Comparison of ENCODE assay signal across 21 cellular contexts in genomic region chr14:53947452-53948180, GRCh38. TPM values are rescaled to one million over a fixed set of nuclear protein-coding genes. Genes with fewer than 3 reads are reported as not detected.
DNase-seq lines count a peak whose midpoint lies in the region; ATAC-seq and TF ChIP-seq lines count a peak whose summit lies in the region.
"Had no signal": no experiment of that assay in that cellular context is flagged by ENCODE, and none has a peak within 500 bp of the region (broad histone marks: within the 10 kb centered on the region; RNA-seq: fewer than 3 reads in every experiment).

No MANE protein-coding gene starts in this region.

- no peak overlapping the region; the same call in 2 of the 3 replicates for H2BK15ac ChIP-seq in IMR-90 (ENCODE audit: low read depth, low read length)

- no peak overlapping the region for H3K9ac ChIP-seq in IMR-90 (ENCODE audit: low read depth, low read length)

- no TSS peak for BruUV-seq in IMR-90 (replicated peaks; lab: Mats Ljungman, UMichigan)

- H2BK20ac ChIP-seq in IMR-90 (ENCODE audit: low read depth, low read length) = peak overlapping the region; percentile 56; the same call in 1 of the 2 replicates

- peak overlapping the region; percentile 12 for H2BK120ac ChIP-seq in IMR-90 (ENCODE audit: low read depth, low read length)

- ATAC-seq in IMR-90 (ENCODE audit: low read depth) (peak; percentile 63), GM18858 (IDR thresholded peaks at IDR 0.05; ENCODE audit: unreplicated experiment) (no peak)
- ATAC-seq: A549 had no signal

- DNase-seq in DMS79 treated with DMSO at 0.1 percent for 48 hours (lab: John Stamatoyannopoulos, UW) (peak; percentile 53), IMR-90 (peak; percentile 40), dermis microvascular lymphatic vessel endothelial cell (ENCODE audit: low read depth in 2 of 2) (peak; percentile 48 to 65), KG1 (lab: John Stamatoyannopoulos, UW) (no peak), SHP77 treated with DMSO at 0.1 percent for 48 hours (lab: John Stamatoyannopoulos, UW) (no peak)
- DNase-seq in activated CD4-positive, CD25-positive, alpha-beta regulatory T cell treated with anti-CD3 and anti-CD28 coated beads, Interleukin-2, amount 50 U/mL, for 72 hours = no peak
- DNase-seq: activated CD4-positive, alpha-beta T cell treated with anti-CD3 and anti-CD28 coated beads, Interleukin-2, amount 10 ng/mL, durations not matched to agents 7 days and 5 days; activated CD8-positive, alpha-beta memory T cell treated with anti-CD3 and anti-CD28 coated beads, Interleukin-2, amount 50 U/mL, for 48 hours; activated gamma-delta T cell; amniotic stem cell; DMS153; Kasumi-1; NCI-H2171 treated with DMSO at 0.1 percent for 48 hours; NCI-H82; stimulated activated naive CD4-positive, alpha-beta T cell treated with Interleukin-2 at 50 U/mL for 16 hours had no signal

- H3K18ac ChIP-seq in IMR-90 (ENCODE audit: low read depth, low read length) = no peak overlapping the region

- no peak for TF ChIP-seq POLR2A in IMR-90 (IDR thresholded peaks at IDR 0.05; ENCODE audit: low read depth, low read length)

- no peak overlapping the region for H3K4me3 ChIP-seq in IMR-90 (ENCODE audit: insufficient read depth, low read depth, low read length)
- no peak overlapping the region for H3K4me3 ChIP-seq in mesodermal cell (ENCODE audit: extremely low read depth, insufficient read depth, low read length, poor library complexity, severe bottlenecking)
- H3K4me3 ChIP-seq: A549 had no signal

- TF ChIP-seq RAD21 in IMR-90 (IDR thresholded peaks at IDR 0.05; ENCODE audit: low read length) = no peak

- dilution Hi-C loops in IMR-90 (cut with HindIII; ENCODE audit: low sequenced_read_pairs, unreplicated experiment) = no loop called here

- no peak overlapping the region for H3K14ac ChIP-seq in IMR-90 (replicated peaks; ENCODE audit: low read depth, low read length)

- H2AK9ac ChIP-seq in IMR-90 (replicated peaks; ENCODE audit: low read depth, low read length, poor library complexity) = no peak overlapping the region

- H3K9me3 ChIP-seq in IMR-90 (ENCODE audit: control insufficient read depth, insufficient read depth, low read length) (no peaks in the 10 kb centered on the region), mesodermal cell (ENCODE audit: control insufficient read depth, low read length) (no peaks in the 10 kb centered on the region)
- H3K9me3 ChIP-seq: A549, tibial nerve had no signal

- H3K4ac ChIP-seq in IMR-90 (ENCODE audit: low read depth, low read length) = 0 out of 2 replicates have a peak overlapping the region, but pooled peaks have one; percentile 11

- no peak for TF ChIP-seq CTCF in IMR-90 (conservative IDR thresholded peaks at IDR 0.05; ENCODE audit: low read depth, low read length)

- no peaks in the 10 kb centered on the region for H4K20me1 ChIP-seq in IMR-90 (ENCODE audit: insufficient read depth, low read length)

- H3K36me3 ChIP-seq in IMR-90 (ENCODE audit: control insufficient read depth, insufficient read depth, low read length) (peaks cover 28% of the 10 kb centered on the region), mesodermal cell (ENCODE audit: control insufficient read depth, insufficient read depth, low read length) (peaks cover 43% of the 10 kb centered on the region)

- in situ Hi-C loops in IMR-90 (cut with MboI; ENCODE audit: low sequenced_read_pairs) = no loop called here

- H2AFZ ChIP-seq in IMR-90 (replicated peaks; ENCODE audit: low read length, poor library complexity) = no peak overlapping the region

- peak overlapping the region; percentile 33; the same call in 1 of the 2 replicates for H4K91ac ChIP-seq in IMR-90 (ENCODE audit: insufficient read depth, low read depth, low read length)

- 65% methylated on average over 4 of the region's 11 CpGs; no CpG with 5 or more reads in 1 of the 2 experiments for WGBS in IMR-90 (ENCODE audit: extremely low coverage in 2 of 2, insufficient read length in 1 of 2), 2 experiments
- 46 to 60% methylated on average over 3 of the region's 11 CpGs for WGBS in mesodermal cell (ENCODE audit: insufficient coverage in 2 of 2), 2 experiments

- no peak overlapping the region for H4K8ac ChIP-seq in IMR-90 (ENCODE audit: low read depth in 2 of 2, low read length in 2 of 2)

- CTCF ChIA-PET in IMR-90 (lab: Yijun Ruan, JAX) = interaction anchor here (0.7 to 1.2 kb wide), 2 partner anchors 10 to 270 kb away, joined by 3 read pairs; no protein-coding TSS in a partner anchor

- peaks cover 7% of the 10 kb centered on the region; the same call in 1 of the 2 replicates for H3K9me1 ChIP-seq in IMR-90 (ENCODE audit: insufficient read depth, low read length)

- H3K56ac ChIP-seq in IMR-90 (ENCODE audit: extremely low read depth, insufficient read depth, low read length) = no peak overlapping the region

- no peak overlapping the region for H2AK5ac ChIP-seq in IMR-90 (ENCODE audit: low read depth, low read length)

- H3K79me1 ChIP-seq in IMR-90 (ENCODE audit: low read depth in 1 of 2, low read length in 2 of 2) = peaks cover 0 to 16% of the 10 kb centered on the region in 2 experiments; a peak in 2 of 4 replicates

- H3K4me1 ChIP-seq in IMR-90 (ENCODE audit: control insufficient read depth, insufficient read depth, low read length) (peaks cover 4% of the 10 kb centered on the region), mesodermal cell (ENCODE audit: control insufficient read depth, insufficient read depth, low read length, poor library complexity, severe bottlenecking) (peaks cover 49% of the 10 kb centered on the region)

- no peak overlapping the region for H4K5ac ChIP-seq in IMR-90 (ENCODE audit: low read depth, low read length)

- H3K23ac ChIP-seq in IMR-90 (ENCODE audit: low read depth, low read length) = no peak overlapping the region

- H3K4me2 ChIP-seq in IMR-90 (ENCODE audit: low read depth, low read length) = no peak overlapping the region

- H3K27ac ChIP-seq in IMR-90 (ENCODE audit: insufficient read depth, low read length) (no peak overlapping the region), mesodermal cell (ENCODE audit: low read depth, low read length, severe bottlenecking) (peak overlapping the region; percentile 55)
- H3K27ac ChIP-seq: C4-2B, tibial nerve had no signal

- POLR2A ChIA-PET in IMR-90 (lab: Charles Lee; ENCODE audit: unreplicated experiment) = interaction anchor here (0.5 to 2.3 kb wide), 9 partner anchors 13 to 503 kb away, joined by 3 to 31 read pairs (median 5); no protein-coding TSS in a partner anchor

- H3K27me3 ChIP-seq in IMR-90 (ENCODE audit: control insufficient read depth, insufficient read depth, low read length) = no peaks in the 10 kb centered on the region; the same call in 1 of the 2 replicates

- intact Hi-C loops in IMR-90 (cut with micrococcal nuclease) = loop anchor here (5.0 kb wide), 1 partner anchor 65 kb away; no protein-coding TSS in a partner anchor

- no peak overlapping the region for H2BK5ac ChIP-seq in IMR-90 (ENCODE audit: low read depth, low read length, poor library complexity, severe bottlenecking)

TF ChIP-seq in IMR-90, 13 proteins besides CTCF, POLR2A, EP300 and RAD21:
- TF ChIP-seq, protein P1, sequence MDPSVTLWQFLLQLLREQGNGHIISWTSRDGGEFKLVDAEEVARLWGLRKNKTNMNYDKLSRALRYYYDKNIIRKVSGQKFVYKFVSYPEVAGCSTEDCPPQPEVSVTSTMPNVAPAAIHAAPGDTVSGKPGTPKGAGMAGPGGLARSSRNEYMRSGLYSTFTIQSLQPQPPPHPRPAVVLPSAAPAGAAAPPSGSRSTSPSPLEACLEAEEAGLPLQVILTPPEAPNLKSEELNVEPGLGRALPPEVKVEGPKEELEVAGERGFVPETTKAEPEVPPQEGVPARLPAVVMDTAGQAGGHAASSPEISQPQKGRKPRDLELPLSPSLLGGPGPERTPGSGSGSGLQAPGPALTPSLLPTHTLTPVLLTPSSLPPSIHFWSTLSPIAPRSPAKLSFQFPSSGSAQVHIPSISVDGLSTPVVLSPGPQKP (IDR thresholded peaks at IDR 0.05; ENCODE audit: borderline replicate concordance, low read depth, low read length) = no peak
- TF ChIP-seq CEBPB (IDR thresholded peaks at IDR 0.05; ENCODE audit: low read depth, low read length) (no peak), FOS (IDR thresholded peaks at IDR 0.05; ENCODE audit: low read depth, low read length) (no peak), MAFK (IDR thresholded peaks at IDR 0.05; ENCODE audit: low read depth, low read length) (no peak), RFX5 (IDR thresholded peaks at IDR 0.05; ENCODE audit: low read depth, low read length) (no peak), RCOR1 (IDR thresholded peaks at IDR 0.05; ENCODE audit: insufficient replicate concordance, low read length) (no peak), MAZ (IDR thresholded peaks at IDR 0.05; ENCODE audit: borderline replicate concordance, low read depth, low read length) (no peak), BHLHE40 (IDR thresholded peaks at IDR 0.05; ENCODE audit: low read depth, low read length) (no peak), CHD1 (IDR thresholded peaks at IDR 0.05; ENCODE audit: low read depth, low read length) (no peak), NFE2L2 (IDR thresholded peaks at IDR 0.05; ENCODE audit: low read depth, low read length) (no peak), MXI1 (IDR thresholded peaks at IDR 0.05; ENCODE audit: borderline replicate concordance, low read depth, low read length) (no peak), USF2 (IDR thresholded peaks at IDR 0.05; ENCODE audit: low read depth, low read length) (no peak), SMC3 (IDR thresholded peaks at IDR 0.05; ENCODE audit: low read depth, low read length) (no peak)
TF ChIP-seq in IMR-90: peak in this region for 0.

RNA-seq across cellular contexts. Expression of gene BMP4, which starts 9.0 kb away (rescaled TPM):
- total RNA-seq in IMR-90 (2012; rRNA removed) (2.8 and 3.4 TPM in 2 replicates), dermis microvascular lymphatic vessel endothelial cell (17.8 and 32.4 TPM in 2 replicates)
- polyA plus RNA-seq in IMR-90 (2012; rRNA removed) = 3.6 and 4.2 TPM in 2 replicates
- 2.7 and 4.8 TPM in 2 replicates for polyA plus RNA-seq in IMR-90 (2012; cell fraction: cytosol; rRNA removed)
- polyA plus RNA-seq in IMR-90 (2012; cell fraction: nucleus; rRNA removed; ENCODE audit: low replicate concordance) = 1.5 and 3.2 TPM in 2 replicates
- polyA plus RNA-seq in mesodermal cell (2013, experiment 1 of 2) = 326 TPM
- polyA plus RNA-seq in mesodermal cell (2013, experiment 2 of 2) = 325 TPM
- total RNA-seq: mononuclear cell had no signal

Comparison
In these comparisons a context has a peak if more than half of its experiments do, and no peak if none do; other contexts are left out.
1. DNase-seq: peak in DMS79 treated with DMSO at 0.1 percent for 48 hours (single experiment), IMR-90 (single experiment) and dermis microvascular lymphatic vessel endothelial cell (2 of 2); none in KG1 (single experiment), activated CD4-positive, CD25-positive, alpha-beta regulatory T cell treated with anti-CD3 and anti-CD28 coated beads, Interleukin-2, amount 50 U/mL, for 72 hours (single experiment) and SHP77 treated with DMSO at 0.1 percent for 48 hours (single experiment).